In genomic region chr20:49983848-49984408, GRCh38 we compare ENCODE assay signal across 8 cellular contexts. TPM values are rescaled to one million over a fixed set of nuclear protein-coding genes. Genes with fewer than 3 reads are reported as not detected.
A peak's percentile ranks its signal among the peaks of the same experiment; 100 is the strongest.
DNase-seq lines count a peak whose midpoint lies in the region; ATAC-seq lines count a peak whose summit lies in the region.

No MANE protein-coding gene starts in this region.

- H2BK5ac ChIP-seq in trophoblast cell (ENCODE audit: low read depth, low read length, poor library complexity) = peak overlapping the region; percentile 48

- H4K12ac ChIP-seq in trophoblast cell (ENCODE audit: low read depth, low read length) = no peak overlapping the region

- POLR2A ChIA-PET in CD4-positive, alpha-beta memory T cell (lab: Charles Lee; ENCODE audit: partially characterized antibody) = no interaction called here

- peak overlapping the region; percentile 68 for H3K4me2 ChIP-seq in trophoblast cell (ENCODE audit: low read length)

- no peaks in the 10 kb centered on the region for H3K27me3 ChIP-seq in CD4-positive, alpha-beta memory T cell (ENCODE audit: insufficient read depth, low read length)
- no peaks in the 10 kb centered on the region for H3K27me3 ChIP-seq in trophoblast cell (ENCODE audit: insufficient read depth, low read length)

- H2BK120ac ChIP-seq in trophoblast cell (ENCODE audit: insufficient read depth, low read length, poor library complexity) = no peak overlapping the region

- H3K14ac ChIP-seq in trophoblast cell (ENCODE audit: low read length) = peak overlapping the region; percentile 25

- intact Hi-C loops in CD4-positive, alpha-beta memory T cell (cut with micrococcal nuclease) = loop anchor here (5.0 kb wide), 1 partner anchor 103 kb away; no protein-coding TSS in a partner anchor

- peaks cover 20% of the 10 kb centered on the region for H3K4me1 ChIP-seq in CD4-positive, alpha-beta memory T cell (ENCODE audit: insufficient read depth, low read length)
- H3K4me1 ChIP-seq in trophoblast cell (ENCODE audit: control insufficient read depth in 1 of 2, insufficient read depth in 2 of 2, low read length in 2 of 2) = peaks cover 38 to 48% of the 10 kb centered on the region in 2 experiments

- H3K18ac ChIP-seq in trophoblast cell (ENCODE audit: low read length) = peak overlapping the region; percentile 27

- H3K4me3 Mint-ChIP-seq in CD4-positive, alpha-beta memory T cell = peak overlapping the region in 5 of 8 donors; percentile 10 to 75 (median 48)
- peak overlapping the region; percentile 80 for H3K4me3 Mint-ChIP-seq in T-helper 17 cell

- CTCF ChIA-PET in CD4-positive, alpha-beta memory T cell (lab: Charles Lee; ENCODE audit: partially characterized antibody) = interaction anchor here (0.6 to 18.5 kb wide), 2 partner anchors 10 to 86 kb away, joined by 4 to 265 read pairs; no protein-coding TSS in a partner anchor

- no peak for ATAC-seq in T-helper 17 cell
- no peak for ATAC-seq in GM19463 (IDR thresholded peaks at IDR 0.05; ENCODE audit: unreplicated experiment)

- H4K91ac ChIP-seq in trophoblast cell (ENCODE audit: low read depth, low read length) = peak overlapping the region; percentile 29

- WGBS in trophoblast cell (ENCODE audit: extremely low coverage, insufficient coverage, insufficient read length) = no CpG with 5 or more reads among the region's 18 CpGs

- H3K4ac ChIP-seq in trophoblast cell (ENCODE audit: low read depth, low read length) = peak overlapping the region; percentile 30

- H3K27ac Mint-ChIP-seq in CD4-positive, alpha-beta memory T cell = peak overlapping the region in 4 of 7 donors; percentile 4 to 86 (median 80)
- peak overlapping the region; percentile 71 for H3K27ac Mint-ChIP-seq in T-helper 17 cell

- no peak overlapping the region for H3K27ac ChIP-seq in CD4-positive, alpha-beta memory T cell (ENCODE audit: low read depth, low read length)
- H3K27ac ChIP-seq in trophoblast cell (ENCODE audit: low read depth, low read length) = no peak overlapping the region

- H3K9me3 Mint-ChIP-seq in CD4-positive, alpha-beta memory T cell = no peaks in the 10 kb centered on the region

- no peak overlapping the region for H3K4me3 ChIP-seq in CD4-positive, alpha-beta memory T cell (ENCODE audit: low read length in 2 of 2)
- peak overlapping the region; percentile 82 for H3K4me3 ChIP-seq in trophoblast cell (ENCODE audit: low read depth, low read length)

- H3K23ac ChIP-seq in trophoblast cell (ENCODE audit: low read length) = no peak overlapping the region

- no peaks in the 10 kb centered on the region for H3K36me3 ChIP-seq in CD4-positive, alpha-beta memory T cell (ENCODE audit: insufficient read depth, low read length)
- H3K36me3 ChIP-seq in trophoblast cell (ENCODE audit: control insufficient read depth in 1 of 2, insufficient read depth in 2 of 2, low read length in 2 of 2) = peaks cover 45 to 47% of the 10 kb centered on the region in 2 experiments

- no peaks in the 10 kb centered on the region for H3K9me3 ChIP-seq in CD4-positive, alpha-beta memory T cell (ENCODE audit: control insufficient read depth in 1 of 2, low read length in 2 of 2)
- H3K9me3 ChIP-seq in T-helper 17 cell (ENCODE audit: control insufficient read depth, low read length, poor library complexity, severe bottlenecking) (no peaks in the 10 kb centered on the region), trophoblast cell (ENCODE audit: insufficient read depth, low read depth, low read length) (no peaks in the 10 kb centered on the region)

- H3K27me3 Mint-ChIP-seq in CD4-positive, alpha-beta memory T cell = no peaks in the 10 kb centered on the region
- no peaks in the 10 kb centered on the region for H3K27me3 Mint-ChIP-seq in T-helper 17 cell

- no peak overlapping the region for H2AK5ac ChIP-seq in trophoblast cell (ENCODE audit: low read length)

- no peak overlapping the region for H2BK12ac ChIP-seq in trophoblast cell (ENCODE audit: low read length)

- no peak overlapping the region for H2AFZ ChIP-seq in trophoblast cell (ENCODE audit: insufficient read depth, low read length, poor library complexity)

- peaks cover 9 to 33% (median 16%) of the 10 kb centered on the region in 4 donors for H3K4me1 Mint-ChIP-seq in CD4-positive, alpha-beta memory T cell
- H3K4me1 Mint-ChIP-seq in T-helper 17 cell = peaks cover 17% of the 10 kb centered on the region

- no peak for DNase-seq in CD4-positive, alpha-beta memory T cell
- DNase-seq in T-helper 17 cell (no peak), globus pallidus (ENCODE audit: low spot score) (peak; percentile 19), trophoblast cell (peak in 1 of 2 donors; percentile 31), inferior parietal cortex (ENCODE audit: extremely low spot score) (no peak), NCI-H1694 treated with DMSO at 0.1 percent for 48 hours (lab: John Stamatoyannopoulos, UW) (no peak), DMS79 (lab: John Stamatoyannopoulos, UW) (no peak)

- H4K8ac ChIP-seq in trophoblast cell (ENCODE audit: low read depth, low read length) = no peak overlapping the region

- H3K36me3 Mint-ChIP-seq in CD4-positive, alpha-beta memory T cell = no peaks in the 10 kb centered on the region
- no peaks in the 10 kb centered on the region for H3K36me3 Mint-ChIP-seq in T-helper 17 cell (ENCODE audit: low read depth)

- peak overlapping the region; percentile 2 for H3K9ac ChIP-seq in trophoblast cell (ENCODE audit: low read length)

- H3K79me1 ChIP-seq in trophoblast cell (ENCODE audit: low read length) = peaks cover 33% of the 10 kb centered on the region

- H3K79me2 ChIP-seq in trophoblast cell (ENCODE audit: control insufficient read depth, insufficient read depth, low read length, poor library complexity) = peaks cover 33% of the 10 kb centered on the region

RNA-seq across cellular contexts. Expression of gene SNAI1, which starts 1.1 kb away (rescaled TPM):
- total RNA-seq in CD4-positive, alpha-beta memory T cell = under 1 TPM; 0.19 to 0.44 TPM
- polyA plus RNA-seq in CD4-positive, alpha-beta memory T cell = under 1 TPM; 0.17 to 0.60 TPM
- total RNA-seq in T-helper 17 cell = 1 to 10 TPM; 2.2 to 3.3 TPM
- 74.2 and 76.9 TPM in 2 replicates for polyA plus RNA-seq in trophoblast cell (2013)

RNA-seq across cellular contexts. Expression of gene RNF114, which starts 47.7 kb away (rescaled TPM):
- 100 to 1,000 TPM in 1 of 2 experiments, 10 to 100 TPM in 1; 96.3 to 101 TPM for total RNA-seq in CD4-positive, alpha-beta memory T cell
- polyA plus RNA-seq in CD4-positive, alpha-beta memory T cell = 100 to 1,000 TPM; 107 to 177 TPM
- total RNA-seq in T-helper 17 cell = 100 to 1,000 TPM; 104 to 111 TPM
- polyA plus RNA-seq in trophoblast cell (2013) = 56.6 and 56.7 TPM in 2 replicates
